Comparison of ENCODE assay signal across 16 cellular contexts in the genomic region with DNA sequence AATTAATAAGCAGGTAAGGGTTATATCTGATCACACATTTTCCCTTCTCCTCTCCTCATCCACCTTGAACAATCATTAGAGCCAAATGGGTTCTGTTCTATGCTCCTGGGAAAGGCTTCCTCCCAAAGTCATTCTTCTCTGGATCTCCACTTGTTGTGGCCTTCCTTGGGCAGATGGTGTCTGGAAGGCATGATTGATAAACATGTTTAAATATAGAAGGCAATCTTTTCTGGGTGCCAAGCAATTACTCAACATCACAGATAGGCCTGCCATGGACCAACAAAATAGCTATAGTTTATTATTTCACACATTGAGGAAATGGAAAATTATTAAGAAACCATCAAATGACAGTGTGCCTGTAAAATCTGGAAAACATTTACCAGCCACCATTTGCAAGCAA.
"Had no signal": no experiment of that assay in that cellular context is flagged by ENCODE, and none has a peak within 500 bp of the region (broad histone marks: within the 10 kb centered on the region; RNA-seq: fewer than 3 reads in every experiment).

No MANE protein-coding gene starts in this region.

- H3K27ac ChIP-seq: coronary artery, dorsolateral prefrontal cortex, esophagus muscularis mucosa, foreskin keratinocyte, gastroesophageal sphincter, heart right ventricle, left ventricle myocardium inferior, lower lobe of right lung had no signal

- H3K27me3 ChIP-seq: dorsolateral prefrontal cortex, esophagus muscularis mucosa, foreskin keratinocyte, gastroesophageal sphincter, heart right ventricle had no signal

- H3K36me3 ChIP-seq: esophagus muscularis mucosa, gastroesophageal sphincter, heart right ventricle, left ventricle myocardium inferior, lower lobe of right lung had no signal

- H3K4me3 ChIP-seq: coronary artery, dorsolateral prefrontal cortex, esophagus muscularis mucosa, gastroesophageal sphincter, heart right ventricle, left ventricle myocardium inferior, lower lobe of right lung, mucosa of descending colon had no signal

- H3K4me1 ChIP-seq: foreskin keratinocyte, gastroesophageal sphincter, lower lobe of right lung had no signal

- DNase-seq: dermis blood vessel endothelial cell; dorsolateral prefrontal cortex; effector CD4-positive, alpha-beta T cell; effector memory CD4-positive, alpha-beta T cell; foreskin keratinocyte; heart right ventricle; hippocampal formation; left colon; left ventricle myocardium inferior; lower lobe of right lung; mesenchymal stem cell; mucosa of descending colon had no signal

- ATAC-seq: foreskin keratinocyte, gastroesophageal sphincter, left colon, left lobe of liver, lower lobe of right lung, mucosa of descending colon had no signal
